10 cellular contexts compared by ENCODE assay signal in the genomic region with DNA sequence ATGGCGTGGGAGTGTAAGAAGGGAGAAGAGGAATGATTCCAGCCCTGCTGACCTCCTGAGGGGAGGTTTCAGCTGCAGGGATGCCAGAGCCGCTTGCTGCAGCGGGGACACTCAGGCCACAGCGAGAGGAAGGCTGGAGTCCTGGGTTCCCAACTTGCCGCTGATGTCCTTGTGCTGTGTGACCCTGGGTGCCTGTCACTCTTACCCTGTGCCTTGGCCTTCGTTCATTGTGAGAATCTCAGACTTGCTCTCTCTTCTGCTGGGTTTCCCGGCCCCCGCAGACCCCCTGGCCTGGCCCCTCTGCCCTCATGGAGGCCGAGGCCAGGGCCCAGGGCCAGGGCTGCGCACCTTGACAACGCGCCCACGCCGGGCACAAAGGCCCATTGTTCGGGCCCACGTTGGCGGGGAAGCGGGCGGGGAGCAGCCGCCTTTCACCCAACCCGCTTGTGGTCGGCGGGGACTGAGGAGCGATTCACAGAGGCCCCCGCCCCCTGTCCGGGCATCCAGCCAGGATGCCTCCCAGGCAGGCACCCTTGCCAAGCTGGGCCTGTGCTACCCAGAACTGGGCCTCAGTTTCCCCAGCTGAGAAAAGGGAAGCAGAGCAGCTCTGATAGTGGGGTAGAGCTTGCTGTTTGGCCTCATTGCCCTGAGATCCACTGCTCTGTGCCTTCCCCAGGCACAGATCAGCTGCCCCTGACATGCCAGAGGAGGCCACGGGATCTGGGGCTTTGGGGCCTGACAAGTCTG.
DNase-seq lines count a peak whose midpoint lies in the region; ATAC-seq lines count a peak whose summit lies in the region.
"Had no signal": no experiment of that assay in that cellular context is flagged by ENCODE, and none has a peak within 500 bp of the region (broad histone marks: within the 10 kb centered on the region; RNA-seq: fewer than 3 reads in every experiment).

No MANE protein-coding gene starts in this region.

- no peaks in the 10 kb centered on the region for H3K36me3 ChIP-seq in mucosa of stomach (ENCODE audit: control insufficient read depth, insufficient read depth, low read length)

- DNase-seq in COLO668 (lab: John Stamatoyannopoulos, UW; ENCODE audit: unreplicated experiment) (peak; percentile 52), NCI-H2107 (lab: John Stamatoyannopoulos, UW) (peak; percentile 17), NCI-H187 (lab: John Stamatoyannopoulos, UW) (no peak), retina (no peak)
- DNase-seq: AML-193, amniotic stem cell had no signal

- no peak overlapping the region for H3K4me3 ChIP-seq in mucosa of stomach (ENCODE audit: low read length)

- peak overlapping the region; percentile 30 for H3K9ac ChIP-seq in mucosa of stomach (ENCODE audit: low read length)

- no peaks in the 10 kb centered on the region for H3K9me3 ChIP-seq in mucosa of stomach (ENCODE audit: control insufficient read depth, low read length)

- ATAC-seq in HG03460 (IDR thresholded peaks at IDR 0.05; ENCODE audit: unreplicated experiment): no peak
- ATAC-seq in HG03439 (IDR thresholded peaks at IDR 0.05; ENCODE audit: unreplicated experiment): no peak

- H3K27ac ChIP-seq in cingulate gyrus (ENCODE audit: low read depth, low read length): peak overlapping the region; percentile 31

- H3K27me3 ChIP-seq in mucosa of stomach (ENCODE audit: control insufficient read depth, insufficient read depth, low read length): no peaks in the 10 kb centered on the region

- H3K4me1 ChIP-seq in mucosa of stomach (ENCODE audit: control insufficient read depth, insufficient read depth, low read length): peaks cover 51% of the 10 kb centered on the region

Comparison
In these comparisons a context has a peak if more than half of its experiments do, and no peak if none do; other contexts are left out.
1. DNase-seq: peak in COLO668 (single experiment) and NCI-H2107 (single experiment); none in NCI-H187 (0 of 2) and retina (single experiment).